In genomic region chr9:129737479-129738269, GRCh38 we compare ENCODE assay signal across 8 cellular contexts. TPM values are rescaled to one million over a fixed set of nuclear protein-coding genes. Genes with fewer than 3 reads are reported as not detected.
DNase-seq lines count a peak whose midpoint lies in the region; ATAC-seq and TF ChIP-seq lines count a peak whose summit lies in the region.

No MANE protein-coding gene starts in this region.

- DNase-seq in BJ (ENCODE audit: low read depth) (no peak), SJSA1 (ENCODE audit: low read depth in 1 of 2, low spot score in 2 of 2) (peak; percentile 79 to 89), germinal center (ENCODE audit: low spot score) (peak; percentile 84), nucleus accumbens (lab: John Stamatoyannopoulos, UW) (peak in 44 of 56 donors; percentile 9 to 82 (median 54)), superior temporal gyrus (ENCODE audit: extremely low spot score) (peak; percentile 87)
- peak; percentile 78 for DNase-seq in activated gamma-delta T cell treated with anti-CD3 and anti-CD28 coated beads, Interleukin-2, amount 50 U/mL, for 16 hours (ENCODE audit: low read depth)

- H3K9me3 ChIP-seq in SJSA1 (replicated peaks), result no peaks in the 10 kb centered on the region

- peaks cover 6% of the 10 kb centered on the region for H3K4me1 ChIP-seq in SJSA1 (replicated peaks)

- TF ChIP-seq CTCF in BJ (IDR thresholded peaks at IDR 0.05; ENCODE audit: insufficient read depth, low read depth, low read length) (peak; percentile 95), LNCAP (IDR thresholded peaks at IDR 0.05) (peak; percentile 91)

- H3K27me3 ChIP-seq in BJ (ENCODE audit: control insufficient read depth, insufficient read depth, low read length) (no peaks in the 10 kb centered on the region), SJSA1 (replicated peaks) (no peaks in the 10 kb centered on the region)

- H3K36me3 ChIP-seq in BJ (ENCODE audit: control insufficient read depth, insufficient read depth, low read length) (no peaks in the 10 kb centered on the region; the same call in 1 of the 2 replicates), SJSA1 (no peaks in the 10 kb centered on the region)

- peak overlapping the region; percentile 66 for H3K27ac ChIP-seq in SJSA1

- POLR2A ChIA-PET in BJ (lab: Charles Lee), result interaction anchor here (0.6 to 0.7 kb wide), 3 partner anchors 11 to 77 kb away, joined by 4 read pairs; no protein-coding TSS in a partner anchor

- peak; percentile 80 for ATAC-seq in GM19395 (IDR thresholded peaks at IDR 0.05; ENCODE audit: unreplicated experiment)

- CTCF ChIA-PET in BJ (lab: Yijun Ruan, JAX), result interaction anchor here (0.5 to 6.1 kb wide), 39 partner anchors 9 to 608 kb away, joined by 3 to 172 read pairs (median 5); partner anchors contain the start of genes ASB6 and PTGES

- H3K4me3 ChIP-seq in BJ (ENCODE audit: low read depth, low read length), result peak overlapping the region; percentile 37
- H3K4me3 ChIP-seq in SJSA1, result peak overlapping the region; percentile 34

RNA-seq across cellular contexts. Expression of gene PTGES, which starts 15.2 kb away (rescaled TPM):
- 10.5 and 16.4 TPM in 2 replicates for polyA plus RNA-seq in BJ (2011; rRNA removed)
- 11.1 and 14.2 TPM in 2 replicates for polyA minus RNA-seq in BJ (2011; rRNA and poly(A)+ RNA removed)
- 2.4 and 5.4 TPM in 2 replicates for total RNA-seq in SJSA1 (2014; rRNA removed; shearing (Covaris generic))
